In the genomic region with DNA sequence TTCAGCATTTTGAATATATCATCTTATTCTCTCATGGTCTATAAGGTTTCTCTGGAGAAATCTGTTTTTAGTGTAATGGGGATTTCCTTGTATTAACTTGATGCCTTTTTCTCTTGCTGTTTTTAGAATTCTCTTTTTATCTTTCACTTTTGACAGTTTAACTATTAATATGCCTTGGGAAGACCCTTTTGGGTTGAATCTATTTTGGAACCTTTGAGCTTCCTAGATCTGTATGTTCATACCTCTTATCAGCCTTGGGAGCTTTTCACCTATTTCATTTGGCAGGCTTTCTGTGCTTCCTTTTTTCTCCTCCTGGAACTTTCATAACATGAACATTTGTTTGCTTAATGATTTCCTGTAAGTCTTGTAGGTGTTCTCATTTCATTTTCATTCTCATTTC, we compare ENCODE assay signal across 1 cellular context.
TF ChIP-seq lines count a peak whose summit lies in the region.

No MANE protein-coding gene starts in this region.

TF ChIP-seq in GM23338, 12 proteins besides CTCF, POLR2A, EP300 and RAD21 (continued from another document):
- TF ChIP-seq, protein P1, sequence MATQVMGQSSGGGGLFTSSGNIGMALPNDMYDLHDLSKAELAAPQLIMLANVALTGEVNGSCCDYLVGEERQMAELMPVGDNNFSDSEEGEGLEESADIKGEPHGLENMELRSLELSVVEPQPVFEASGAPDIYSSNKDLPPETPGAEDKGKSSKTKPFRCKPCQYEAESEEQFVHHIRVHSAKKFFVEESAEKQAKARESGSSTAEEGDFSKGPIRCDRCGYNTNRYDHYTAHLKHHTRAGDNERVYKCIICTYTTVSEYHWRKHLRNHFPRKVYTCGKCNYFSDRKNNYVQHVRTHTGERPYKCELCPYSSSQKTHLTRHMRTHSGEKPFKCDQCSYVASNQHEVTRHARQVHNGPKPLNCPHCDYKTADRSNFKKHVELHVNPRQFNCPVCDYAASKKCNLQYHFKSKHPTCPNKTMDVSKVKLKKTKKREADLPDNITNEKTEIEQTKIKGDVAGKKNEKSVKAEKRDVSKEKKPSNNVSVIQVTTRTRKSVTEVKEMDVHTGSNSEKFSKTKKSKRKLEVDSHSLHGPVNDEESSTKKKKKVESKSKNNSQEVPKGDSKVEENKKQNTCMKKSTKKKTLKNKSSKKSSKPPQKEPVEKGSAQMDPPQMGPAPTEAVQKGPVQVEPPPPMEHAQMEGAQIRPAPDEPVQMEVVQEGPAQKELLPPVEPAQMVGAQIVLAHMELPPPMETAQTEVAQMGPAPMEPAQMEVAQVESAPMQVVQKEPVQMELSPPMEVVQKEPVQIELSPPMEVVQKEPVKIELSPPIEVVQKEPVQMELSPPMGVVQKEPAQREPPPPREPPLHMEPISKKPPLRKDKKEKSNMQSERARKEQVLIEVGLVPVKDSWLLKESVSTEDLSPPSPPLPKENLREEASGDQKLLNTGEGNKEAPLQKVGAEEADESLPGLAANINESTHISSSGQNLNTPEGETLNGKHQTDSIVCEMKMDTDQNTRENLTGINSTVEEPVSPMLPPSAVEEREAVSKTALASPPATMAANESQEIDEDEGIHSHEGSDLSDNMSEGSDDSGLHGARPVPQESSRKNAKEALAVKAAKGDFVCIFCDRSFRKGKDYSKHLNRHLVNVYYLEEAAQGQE (IDR thresholded peaks at IDR 0.05; ENCODE audit: unreplicated experiment), result no peak
- no peak for TF ChIP-seq ZNF331 (CRISPR knock-in tag; IDR thresholded peaks at IDR 0.05; ENCODE audit: low read depth)
